21 cellular contexts compared by ENCODE assay signal in the genomic region with DNA sequence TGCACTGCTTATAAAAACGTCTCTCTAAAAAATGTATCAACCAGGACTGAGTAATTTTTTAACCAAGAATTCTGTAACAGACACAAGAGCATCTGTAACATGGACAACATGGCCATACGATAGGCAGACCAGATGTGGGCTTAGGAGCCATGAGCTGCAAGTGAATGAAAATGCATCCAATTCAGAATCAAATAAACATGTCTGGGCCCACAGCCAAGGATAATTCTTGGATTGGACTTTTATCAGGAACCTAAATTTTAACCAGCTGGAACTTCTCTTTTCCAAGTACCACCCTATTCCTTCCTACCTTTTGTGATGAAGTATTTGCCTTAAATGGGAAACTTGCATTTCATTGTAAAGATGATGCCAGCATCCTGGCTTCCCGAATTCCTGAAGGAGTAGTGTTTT. TPM values are rescaled to one million over a fixed set of nuclear protein-coding genes. Genes with fewer than 3 reads are reported as not detected.
DNase-seq lines count a peak whose midpoint lies in the region; ATAC-seq and TF ChIP-seq lines count a peak whose summit lies in the region.
"Had no signal": no experiment of that assay in that cellular context is flagged by ENCODE, and none has a peak within 500 bp of the region (broad histone marks: within the 10 kb centered on the region; RNA-seq: fewer than 3 reads in every experiment).

No MANE protein-coding gene starts in this region.

- no peak overlapping the region for H3K4me3 ChIP-seq in fibroblast of mammary gland (ENCODE audit: control insufficient read depth, low read depth, low read length)
- H3K4me3 ChIP-seq: gastrocnemius medialis, right lobe of liver, SK-N-MC had no signal

- no peak overlapping the region for H3K27ac Mint-ChIP-seq in neural crest cell (ENCODE audit: unreplicated experiment)
- no peak overlapping the region for H3K27ac Mint-ChIP-seq in stimulated activated effector memory CD8-positive, alpha-beta T cell treated with anti-CD3 and anti-CD28 coated beads, Interleukin-12 subunit alpha, Interleukin-12 subunit beta, amount 100 ng/mL, for 72 hours
- H3K27ac Mint-ChIP-seq: activated naive CD4-positive, alpha-beta T cell treated with anti-CD3 and anti-CD28 coated beads, Interleukin-2, amount 50 U/mL, for 72 hours; activated T-cell treated with anti-CD3 and anti-CD28 coated beads, Interleukin-2, amount 50 U/mL, for 24 hours had no signal

- TF ChIP-seq CTCF in VCaP (conservative IDR thresholded peaks at IDR 0.05) (no peak), fibroblast of mammary gland (conservative IDR thresholded peaks at IDR 0.05; ENCODE audit: control insufficient read depth, insufficient read depth, low read depth, low read length) (no peak), neural crest cell (conservative IDR thresholded peaks at IDR 0.05) (no peak)

- peak overlapping the region; percentile 73 for H3K27ac ChIP-seq in VCaP
- H3K27ac ChIP-seq: right lobe of liver, SK-N-MC had no signal

- peak overlapping the region; percentile 63 for H3K4me3 Mint-ChIP-seq in neural crest cell
- H3K4me3 Mint-ChIP-seq in stimulated activated effector memory CD8-positive, alpha-beta T cell treated with anti-CD3 and anti-CD28 coated beads, Interleukin-12 subunit alpha, Interleukin-12 subunit beta, amount 100 ng/mL, for 72 hours, result no peak overlapping the region
- H3K4me3 Mint-ChIP-seq: activated T-cell treated with anti-CD3 and anti-CD28 coated beads, Interleukin-2, amount 50 U/mL, for 24 hours had no signal

- H3K36me3 Mint-ChIP-seq in neural crest cell (ENCODE audit: low read depth), result no peaks in the 10 kb centered on the region
- no peaks in the 10 kb centered on the region for H3K36me3 Mint-ChIP-seq in stimulated activated effector memory CD8-positive, alpha-beta T cell treated with anti-CD3 and anti-CD28 coated beads, Interleukin-12 subunit alpha, Interleukin-12 subunit beta, amount 100 ng/mL, for 72 hours
- H3K36me3 Mint-ChIP-seq: activated naive CD4-positive, alpha-beta T cell treated with anti-CD3 and anti-CD28 coated beads, Interleukin-2, amount 50 U/mL, for 72 hours had no signal

- H3K4me1 Mint-ChIP-seq in neural crest cell, result peaks cover 83% of the 10 kb centered on the region
- peaks cover 21% of the 10 kb centered on the region for H3K4me1 Mint-ChIP-seq in stimulated activated effector memory CD8-positive, alpha-beta T cell treated with anti-CD3 and anti-CD28 coated beads, Interleukin-12 subunit alpha, Interleukin-12 subunit beta, amount 100 ng/mL, for 72 hours

- peaks cover 2% of the 10 kb centered on the region for H3K27me3 Mint-ChIP-seq in neural crest cell (ENCODE audit: low read depth)

- ATAC-seq in GM21529 (IDR thresholded peaks at IDR 0.05; ENCODE audit: unreplicated experiment), result no peak
- no peak for ATAC-seq in stimulated activated effector memory CD8-positive, alpha-beta T cell treated with anti-CD3 and anti-CD28 coated beads, Interleukin-12 subunit alpha, Interleukin-12 subunit beta, amount 100 ng/mL, for 72 hours
- ATAC-seq in HG03139 (IDR thresholded peaks at IDR 0.05; ENCODE audit: unreplicated experiment), result no peak
- ATAC-seq: activated naive CD4-positive, alpha-beta T cell treated with anti-CD3 and anti-CD28 coated beads, Interleukin-2, amount 50 U/mL, for 72 hours; gastrocnemius medialis; HCT116; PC-3 had no signal

- peak; percentile 30 for DNase-seq in DMS 273 treated with DMSO at 0.1 percent for 48 hours (lab: John Stamatoyannopoulos, UW)
- DNase-seq in fibroblast of mammary gland (ENCODE audit: low read depth), result peak; percentile 72
- DNase-seq in neural crest cell (ENCODE audit: low read depth, low spot score), result no peak
- no peak for DNase-seq in stimulated activated effector memory CD8-positive, alpha-beta T cell treated with anti-CD3 and anti-CD28 coated beads, Interleukin-12 subunit alpha, Interleukin-12 subunit beta, amount 100 ng/mL, for 72 hours (ENCODE audit: low spot score in 2 of 2)
- no peak for DNase-seq in NCI-H2081 (lab: John Stamatoyannopoulos, UW)
- DNase-seq: activated CD4-positive, alpha-beta T cell treated with anti-CD3 and anti-CD28 coated beads, Interleukin-2, amount 50 U/mL, for 48 hours; activated T-cell treated with anti-CD3 and anti-CD28 coated beads, Interleukin-2, amount 50 U/mL, for 24 hours; BE2C; gastrocnemius medialis; mesenchymal stem cell; NCI-H1930; NCI-H524; PC-3; right lobe of liver; stimulated activated CD4-positive, alpha-beta T cell treated with anti-CD3 and anti-CD28 coated beads, Interleukin-1b, Interleukin-23, amount 100 ng/mL, for 48 hours had no signal

- no peaks in the 10 kb centered on the region for H3K9me3 Mint-ChIP-seq in neural crest cell
- no peaks in the 10 kb centered on the region for H3K9me3 Mint-ChIP-seq in stimulated activated effector memory CD8-positive, alpha-beta T cell treated with anti-CD3 and anti-CD28 coated beads, Interleukin-12 subunit alpha, Interleukin-12 subunit beta, amount 100 ng/mL, for 72 hours
- H3K9me3 Mint-ChIP-seq: activated naive CD4-positive, alpha-beta T cell treated with anti-CD3 and anti-CD28 coated beads, Interleukin-2, amount 50 U/mL, for 72 hours; activated T-cell treated with anti-CD3 and anti-CD28 coated beads, Interleukin-2, amount 50 U/mL, for 24 hours had no signal

RNA-seq across cellular contexts. Expression of a gene that starts 4.0 kb away (rescaled TPM):
- total RNA-seq in neural crest cell, result 51.9 and 52.1 TPM in 2 replicates

RNA-seq across cellular contexts. Expression of a gene that starts 38.6 kb away (rescaled TPM):
- total RNA-seq in neural crest cell, result 0.98 and 1.7 TPM in 2 replicates

Comparison
In these comparisons a context has a peak if more than half of its experiments do, and no peak if none do; other contexts are left out.
1. DNase-seq: peak in DMS 273 treated with DMSO at 0.1 percent for 48 hours (single experiment) and fibroblast of mammary gland (single experiment); none in neural crest cell (single experiment), stimulated activated effector memory CD8-positive, alpha-beta T cell treated with anti-CD3 and anti-CD28 coated beads, Interleukin-12 subunit alpha, Interleukin-12 subunit beta, amount 100 ng/mL, for 72 hours (0 of 2) and NCI-H2081 (0 of 2).